ENCODE assay signal across 12 cellular contexts in genomic region chr2:65067806-65068553, GRCh38. TPM values are rescaled to one million over a fixed set of nuclear protein-coding genes. Genes with fewer than 3 reads are reported as not detected.
DNase-seq lines count a peak whose midpoint lies in the region; ATAC-seq and TF ChIP-seq lines count a peak whose summit lies in the region.
"Had no signal": no experiment of that assay in that cellular context is flagged by ENCODE, and none has a peak within 500 bp of the region (broad histone marks: within the 10 kb centered on the region; RNA-seq: fewer than 3 reads in every experiment).

No MANE protein-coding gene starts in this region.

- H3K27ac Mint-ChIP-seq in CD4-positive, CD25-positive, alpha-beta regulatory T cell: peak overlapping the region; percentile 88 to 94 (median 88)
- H3K27ac Mint-ChIP-seq in HFFc6 (peak overlapping the region; percentile 25), chondrocyte (ENCODE audit: unreplicated experiment) (no peak overlapping the region)
- peak overlapping the region; percentile 66 to 89 (median 83) for H3K27ac Mint-ChIP-seq in naive thymus-derived CD8-positive, alpha-beta T cell

- 76 to 88% methylated on average over 14 of the region's 14 CpGs for WGBS in sigmoid colon, 2 donors

- H3K4me3 Mint-ChIP-seq in CD4-positive, CD25-positive, alpha-beta regulatory T cell: peak overlapping the region; percentile 19 to 76 (median 42)
- H3K4me3 Mint-ChIP-seq in HFFc6 (no peak overlapping the region), chondrocyte (ENCODE audit: unreplicated experiment) (no peak overlapping the region)
- peak overlapping the region in 9 of 10 donors; percentile 16 to 70 (median 58) for H3K4me3 Mint-ChIP-seq in naive thymus-derived CD8-positive, alpha-beta T cell

- H3K36me3 ChIP-seq in CD4-positive, CD25-positive, alpha-beta regulatory T cell (ENCODE audit: control insufficient read depth, insufficient read depth, low read length): peaks cover 33% of the 10 kb centered on the region
- H3K36me3 ChIP-seq in breast epithelium (no peaks in the 10 kb centered on the region), sigmoid colon (peaks cover 1 to 23% (median 10%) of the 10 kb centered on the region in 4 donors)

- H3K4me3 ChIP-seq in CD4-positive, CD25-positive, alpha-beta regulatory T cell (ENCODE audit: low read depth, low read length): no peak overlapping the region
- H3K4me3 ChIP-seq in breast epithelium (no peak overlapping the region), sigmoid colon (no peak overlapping the region)
- H3K4me3 ChIP-seq: suprapubic skin had no signal

- TF ChIP-seq EP300 in sigmoid colon (IDR thresholded peaks at IDR 0.05): no peak

- no peaks in the 10 kb centered on the region for H3K27me3 Mint-ChIP-seq in CD4-positive, CD25-positive, alpha-beta regulatory T cell
- peaks cover 2% of the 10 kb centered on the region for H3K27me3 Mint-ChIP-seq in HFFc6 (ENCODE audit: insufficient read depth)
- no peaks in the 10 kb centered on the region for H3K27me3 Mint-ChIP-seq in naive thymus-derived CD8-positive, alpha-beta T cell
- H3K27me3 Mint-ChIP-seq in chondrocyte (ENCODE audit: low read depth): no peaks in the 10 kb centered on the region

- DNase-seq in CD4-positive, CD25-positive, alpha-beta regulatory T cell: peak in 1 of 3 donors; percentile 23
- DNase-seq in HFFc6 (no peak), breast epithelium (ENCODE audit: low spot score in 2 of 2) (no peak), EL (no peak), chondrocyte (ENCODE audit: low spot score) (no peak), sigmoid colon (no peak)
- peak in 2 of 10 donors; percentile 20 to 35 for DNase-seq in naive thymus-derived CD8-positive, alpha-beta T cell
- DNase-seq: MV-4-11, NCI-H82, SW 1271 had no signal

- no peak overlapping the region for H3K27ac ChIP-seq in CD4-positive, CD25-positive, alpha-beta regulatory T cell (ENCODE audit: insufficient read depth, low read length, poor library complexity, severe bottlenecking)
- peak overlapping the region; percentile 25 to 50 for H3K27ac ChIP-seq in breast epithelium
- peak overlapping the region in 1 of 4 donors; percentile 4 for H3K27ac ChIP-seq in sigmoid colon

- no peak for ATAC-seq in CD4-positive, CD25-positive, alpha-beta regulatory T cell (ENCODE audit: low read depth in 2 of 2)
- ATAC-seq in naive thymus-derived CD8-positive, alpha-beta T cell: peak; percentile 18 to 39
- no peak for ATAC-seq in GM21381 (IDR thresholded peaks at IDR 0.05; ENCODE audit: unreplicated experiment)

- TF ChIP-seq POLR2A in breast epithelium (IDR thresholded peaks at IDR 0.05) (no peak), sigmoid colon (IDR thresholded peaks at IDR 0.05) (no peak)

- no peaks in the 10 kb centered on the region for H3K36me3 Mint-ChIP-seq in CD4-positive, CD25-positive, alpha-beta regulatory T cell
- H3K36me3 Mint-ChIP-seq in HFFc6 (ENCODE audit: low read depth): peaks cover 8% of the 10 kb centered on the region; the same call in 1 of the 2 replicates
- H3K36me3 Mint-ChIP-seq in naive thymus-derived CD8-positive, alpha-beta T cell: peaks cover 0 to 36% (median 0%) of the 10 kb centered on the region in 3 donors
- peaks cover 8% of the 10 kb centered on the region for H3K36me3 Mint-ChIP-seq in chondrocyte (ENCODE audit: low read depth)

- H3K4me1 ChIP-seq in CD4-positive, CD25-positive, alpha-beta regulatory T cell (ENCODE audit: control insufficient read depth, insufficient read depth, low read length, poor library complexity, severe bottlenecking): peaks cover 12% of the 10 kb centered on the region
- peaks cover 8 to 27% of the 10 kb centered on the region in 2 donors for H3K4me1 ChIP-seq in breast epithelium
- peaks cover 0 to 75% (median 70%) of the 10 kb centered on the region in 4 donors for H3K4me1 ChIP-seq in sigmoid colon

- POLR2A ChIA-PET in naive thymus-derived CD8-positive, alpha-beta T cell (lab: Charles Lee): interaction anchor here (1.0 to 1.4 kb wide), 2 partner anchors 9 to 10 kb away, joined by 4 read pairs; no protein-coding TSS in a partner anchor

- H3K9me3 Mint-ChIP-seq in CD4-positive, CD25-positive, alpha-beta regulatory T cell: no peaks in the 10 kb centered on the region
- H3K9me3 Mint-ChIP-seq in HFFc6: no peaks in the 10 kb centered on the region
- no peaks in the 10 kb centered on the region for H3K9me3 Mint-ChIP-seq in naive thymus-derived CD8-positive, alpha-beta T cell
- no peaks in the 10 kb centered on the region for H3K9me3 Mint-ChIP-seq in chondrocyte (ENCODE audit: low read depth)

- no peaks in the 10 kb centered on the region for H3K27me3 ChIP-seq in CD4-positive, CD25-positive, alpha-beta regulatory T cell (ENCODE audit: control insufficient read depth, insufficient read depth, low read length)
- H3K27me3 ChIP-seq in breast epithelium: no peaks in the 10 kb centered on the region
- no peaks in the 10 kb centered on the region for H3K27me3 ChIP-seq in sigmoid colon
- H3K27me3 ChIP-seq: suprapubic skin had no signal

- intact Hi-C loops in breast epithelium (cut with DNase I; ENCODE audit: low total_unique reads): no loop called here
- intact Hi-C loops in sigmoid colon (cut with DNase I): loop anchor here (10.0 kb wide), 1 partner anchor 367 kb away; the partner anchor contains the start of gene SPRED2

- TF ChIP-seq CTCF in HFFc6 (IDR thresholded peaks at IDR 0.05) (no peak), breast epithelium (IDR thresholded peaks at IDR 0.05) (no peak), chondrocyte (IDR thresholded peaks at IDR 0.05) (no peak), sigmoid colon (IDR thresholded peaks at IDR 0.05) (no peak)

- H3K9me3 ChIP-seq in CD4-positive, CD25-positive, alpha-beta regulatory T cell (ENCODE audit: control insufficient read depth in 2 of 2, low read length in 2 of 2): no peaks in the 10 kb centered on the region
- no peaks in the 10 kb centered on the region for H3K9me3 ChIP-seq in breast epithelium
- no peaks in the 10 kb centered on the region for H3K9me3 ChIP-seq in sigmoid colon
- H3K9me3 ChIP-seq: suprapubic skin had no signal

- peaks cover 7 to 51% (median 25%) of the 10 kb centered on the region in 4 donors for H3K4me1 Mint-ChIP-seq in CD4-positive, CD25-positive, alpha-beta regulatory T cell
- peaks cover 71% of the 10 kb centered on the region for H3K4me1 Mint-ChIP-seq in HFFc6 (ENCODE audit: low read depth)
- peaks cover 28 to 62% (median 49%) of the 10 kb centered on the region in 4 donors for H3K4me1 Mint-ChIP-seq in naive thymus-derived CD8-positive, alpha-beta T cell
- H3K4me1 Mint-ChIP-seq in chondrocyte (ENCODE audit: low read depth): peaks cover 58% of the 10 kb centered on the region

RNA-seq across cellular contexts. Expression of gene CEP68, which starts 11.8 kb away (rescaled TPM):
- 18.8 TPM for total RNA-seq in CD4-positive, CD25-positive, alpha-beta regulatory T cell
- polyA plus RNA-seq in CD4-positive, CD25-positive, alpha-beta regulatory T cell: 10 to 100 TPM; 19.9 to 27.8 (median 26.7) TPM
- 1 to 10 TPM; 5.7 to 9.7 (median 7.1) TPM for total RNA-seq in HFFc6 (2021; fragmentation: NEBNext Ultra II Directional; extraction: Animal tissue kit (Norgen Biotek cat#: 25700))
- 10 to 100 TPM; 23.3 to 32.2 (median 25.0) TPM for total RNA-seq in breast epithelium
- total RNA-seq in naive thymus-derived CD8-positive, alpha-beta T cell: 10 to 100 TPM; 53.3 to 61.7 TPM
- polyA plus RNA-seq in naive thymus-derived CD8-positive, alpha-beta T cell: 10 to 100 TPM; 26.6 to 39.1 (median 34.7) TPM
- 9.0 to 13.0 TPM (median 12.2 TPM) in 3 replicates for total RNA-seq in chondrocyte
- 10 to 100 TPM; 24.4 to 32.1 (median 28.6) TPM for total RNA-seq in sigmoid colon
- 1 to 10 TPM; 1.6 to 6.9 (median 4.2) TPM for polyA plus RNA-seq in sigmoid colon

Comparison
In these comparisons a context has a peak if more than half of its experiments do, and no peak if none do; other contexts are left out.
1. ATAC-seq: peak in naive thymus-derived CD8-positive, alpha-beta T cell (2 of 2); none in CD4-positive, CD25-positive, alpha-beta regulatory T cell (0 of 2) and GM21381 (single experiment).
2. H3K4me3 Mint-ChIP-seq: peak in CD4-positive, CD25-positive, alpha-beta regulatory T cell (4 of 4) and naive thymus-derived CD8-positive, alpha-beta T cell (9 of 10); none in HFFc6 (single experiment) and chondrocyte (single experiment).